ENCODE assay signal across 4 cellular contexts in genomic region chr1:226808501-226808900, GRCh38.
"Had no signal": no experiment of that assay in that cellular context is flagged by ENCODE, and none has a peak within 500 bp of the region (broad histone marks: within the 10 kb centered on the region; RNA-seq: fewer than 3 reads in every experiment).

No MANE protein-coding gene starts in this region.

- H3K27ac Mint-ChIP-seq: GM23338, H9 had no signal

- H3K4me3 Mint-ChIP-seq: GM23338, H9 had no signal

- DNase-seq: H9, HCEC 1CT, IMR-90 had no signal

- H3K9me3 Mint-ChIP-seq: GM23338, H9 had no signal

- H3K4me2 ChIP-seq: GM23338 had no signal

- H3K4me3 ChIP-seq: GM23338 had no signal

- ATAC-seq: GM23338 had no signal

- H2AFZ ChIP-seq: GM23338 had no signal
